In genomic region chr6:116008470-116009229, GRCh38 we compare ENCODE assay signal across 8 cellular contexts. TPM values are rescaled to one million over a fixed set of nuclear protein-coding genes. Genes with fewer than 3 reads are reported as not detected.
DNase-seq lines count a peak whose midpoint lies in the region; ATAC-seq and TF ChIP-seq lines count a peak whose summit lies in the region.

No MANE protein-coding gene starts in this region.

- H3K9me3 ChIP-seq in mesenchymal stem cell (ENCODE audit: control insufficient read depth, low read length) = no peaks in the 10 kb centered on the region

- H2BK15ac ChIP-seq in mesenchymal stem cell (ENCODE audit: low read depth, poor library complexity, severe bottlenecking) = no peak overlapping the region

- peak overlapping the region; percentile 43 to 74 for H3K18ac ChIP-seq in mesenchymal stem cell (ENCODE audit: low read depth in 1 of 2, low read length in 2 of 2)

- no peak for TF ChIP-seq CTCF in brain (conservative IDR thresholded peaks at IDR 0.05)

- no peak overlapping the region for H2AFZ ChIP-seq in mesenchymal stem cell (ENCODE audit: low read depth, low read length)

- H3K4me1 Mint-ChIP-seq in brain = peaks cover 26% of the 10 kb centered on the region
- peaks cover 14% of the 10 kb centered on the region for H3K4me1 Mint-ChIP-seq in activated naive CD8-positive, alpha-beta T cell treated with anti-CD3 and anti-CD28 coated beads, Interleukin-2, amount 50 U/mL, for 24 hours

- H3K4me1 ChIP-seq in mesenchymal stem cell (ENCODE audit: control insufficient read depth, insufficient read depth, low read depth, low read length) = peaks cover 3% of the 10 kb centered on the region

- peak overlapping the region; percentile 6 for H3K4me2 ChIP-seq in mesenchymal stem cell (ENCODE audit: low read length, poor library complexity, severe bottlenecking)

- H3K9ac ChIP-seq in mesenchymal stem cell (ENCODE audit: low read length) = peak overlapping the region; percentile 84

- no peaks in the 10 kb centered on the region for H3K9me3 Mint-ChIP-seq in brain
- H3K9me3 Mint-ChIP-seq in activated naive CD8-positive, alpha-beta T cell treated with anti-CD3 and anti-CD28 coated beads, Interleukin-2, amount 50 U/mL, for 24 hours = no peaks in the 10 kb centered on the region

- no peak overlapping the region for H2BK120ac ChIP-seq in mesenchymal stem cell (ENCODE audit: low read depth, low read length)

- no peak overlapping the region for H3K4me3 Mint-ChIP-seq in brain
- no peak overlapping the region for H3K4me3 Mint-ChIP-seq in activated naive CD8-positive, alpha-beta T cell treated with anti-CD3 and anti-CD28 coated beads, Interleukin-2, amount 50 U/mL, for 24 hours

- peak overlapping the region in 4 of 5 experiments; percentile 14 to 74 (median 45) for H3K27ac Mint-ChIP-seq in brain
- H3K27ac Mint-ChIP-seq in activated naive CD8-positive, alpha-beta T cell treated with anti-CD3 and anti-CD28 coated beads, Interleukin-2, amount 50 U/mL, for 24 hours = no peak overlapping the region

- peak; percentile 56 for DNase-seq in AG08395 (ENCODE audit: low spot score)
- peak; percentile 86 for DNase-seq in mesenchymal stem cell
- no peak for DNase-seq in activated naive CD8-positive, alpha-beta T cell treated with anti-CD3 and anti-CD28 coated beads, Interleukin-2, amount 50 U/mL, for 24 hours
- no peak for DNase-seq in NCI-H1048 (lab: John Stamatoyannopoulos, UW)
- DNase-seq in NCI-H187 (lab: John Stamatoyannopoulos, UW) = no peak

- H3K14ac ChIP-seq in mesenchymal stem cell (ENCODE audit: low read length in 2 of 2) = no peak overlapping the region

- no peak overlapping the region for H2AK5ac ChIP-seq in mesenchymal stem cell (ENCODE audit: low read length, severe bottlenecking)

- no peaks in the 10 kb centered on the region for H3K36me3 Mint-ChIP-seq in brain
- H3K36me3 Mint-ChIP-seq in activated naive CD8-positive, alpha-beta T cell treated with anti-CD3 and anti-CD28 coated beads, Interleukin-2, amount 50 U/mL, for 24 hours (ENCODE audit: low read depth) = no peaks in the 10 kb centered on the region

- H3K27ac ChIP-seq in mesenchymal stem cell (ENCODE audit: low read length, poor library complexity, severe bottlenecking) = peak overlapping the region; percentile 91

- H3K23ac ChIP-seq in mesenchymal stem cell (ENCODE audit: low read length in 2 of 2) = no peak overlapping the region

- no peak overlapping the region for H4K8ac ChIP-seq in mesenchymal stem cell (ENCODE audit: low read length)

- H3K36me3 ChIP-seq in mesenchymal stem cell (ENCODE audit: control insufficient read depth in 1 of 2, insufficient read depth in 2 of 2, low read depth in 1 of 2, low read length in 2 of 2) = no peaks in the 10 kb centered on the region

- H3K27me3 ChIP-seq in mesenchymal stem cell (ENCODE audit: control insufficient read depth in 1 of 2, insufficient read depth in 1 of 2, low read length in 2 of 2) = no peaks in the 10 kb centered on the region

- H3K4me3 ChIP-seq in mesenchymal stem cell (ENCODE audit: insufficient read depth in 1 of 2, low read depth in 1 of 2, low read length in 2 of 2) = peak overlapping the region in 1 of 2 experiments; percentile 46

- no peaks in the 10 kb centered on the region for H3K27me3 Mint-ChIP-seq in brain
- peaks cover 1% of the 10 kb centered on the region for H3K27me3 Mint-ChIP-seq in activated naive CD8-positive, alpha-beta T cell treated with anti-CD3 and anti-CD28 coated beads, Interleukin-2, amount 50 U/mL, for 24 hours

- peak overlapping the region; percentile 96 for H2BK5ac ChIP-seq in mesenchymal stem cell (ENCODE audit: low read depth, low read length, poor library complexity, severe bottlenecking)

- peaks cover 3% of the 10 kb centered on the region for H3K79me1 ChIP-seq in mesenchymal stem cell (replicated peaks; ENCODE audit: low read length, poor library complexity, severe bottlenecking)

- peak overlapping the region in 1 of 2 experiments; percentile 47 for H2BK12ac ChIP-seq in mesenchymal stem cell (ENCODE audit: low read length in 2 of 2)

- H4K91ac ChIP-seq in mesenchymal stem cell (ENCODE audit: low read length) = no peak overlapping the region

- H3K4ac ChIP-seq in mesenchymal stem cell (ENCODE audit: low read depth in 1 of 2, low read length in 2 of 2) = no peak overlapping the region

- ATAC-seq in GM21447 (IDR thresholded peaks at IDR 0.05; ENCODE audit: unreplicated experiment) = peak; percentile 60
- peak; percentile 40 for ATAC-seq in HG03558 (IDR thresholded peaks at IDR 0.05; ENCODE audit: extremely low read depth, unreplicated experiment)
- no peak for ATAC-seq in activated naive CD8-positive, alpha-beta T cell treated with anti-CD3 and anti-CD28 coated beads, Interleukin-2, amount 50 U/mL, for 24 hours

- whole genome bisulfite sequencing in mesenchymal stem cell = 5% methylated on average over 4 of the region's 6 CpGs

RNA-seq across cellular contexts. Expression of gene FRK, which starts 52.0 kb away (rescaled TPM):
- polyA plus RNA-seq in brain (ENCODE audit: insufficient read depth, low read depth, low replicate concordance) = 0.19 TPM
- 0.03 TPM for polyA plus RNA-seq in mesenchymal stem cell (2013, experiment 1 of 2)
- polyA plus RNA-seq in mesenchymal stem cell (2013, experiment 2 of 2) = 0.04 TPM

Comparison
In these comparisons a context has a peak if more than half of its experiments do, and no peak if none do; other contexts are left out.
1. DNase-seq: peak in AG08395 (single experiment) and mesenchymal stem cell (single experiment); none in activated naive CD8-positive, alpha-beta T cell treated with anti-CD3 and anti-CD28 coated beads, Interleukin-2, amount 50 U/mL, for 24 hours (single experiment), NCI-H1048 (single experiment) and NCI-H187 (0 of 2).